24 cellular contexts compared by ENCODE assay signal in genomic region chr4:105462610-105463009, GRCh38.
"Had no signal": no experiment of that assay in that cellular context is flagged by ENCODE, and none has a peak within 500 bp of the region (broad histone marks: within the 10 kb centered on the region; RNA-seq: fewer than 3 reads in every experiment).

No MANE protein-coding gene starts in this region.

- H3K4me1 ChIP-seq: foreskin keratinocyte, testis had no signal

- H3K9me3 ChIP-seq: esophagus muscularis mucosa, heart left ventricle, spleen, testis, transverse colon had no signal

- ATAC-seq: foreskin keratinocyte; heart left ventricle; naive thymus-derived CD8-positive, alpha-beta T cell; right cardiac atrium; stimulated activated naive CD8-positive, alpha-beta T cell treated with anti-CD3 and anti-CD28 coated beads, Interleukin-15, Interleukin-2, amounts not matched to agents 100 U/mL and 50 U/mL, for 24 hours had no signal

- H3K27me3 ChIP-seq: brain microvascular endothelial cell, esophagus muscularis mucosa, foreskin keratinocyte, heart left ventricle, spleen, testis, transverse colon had no signal

- H3K27ac ChIP-seq: brain microvascular endothelial cell, coronary artery, esophagus muscularis mucosa, foreskin keratinocyte, heart left ventricle, testis, transverse colon, WERI-Rb-1 had no signal

- FAIRE-seq: astrocyte had no signal

- H3K36me3 ChIP-seq: brain microvascular endothelial cell, transverse colon had no signal

- H3K4me3 ChIP-seq: coronary artery, esophagus muscularis mucosa, heart left ventricle, spleen, testis, transverse colon had no signal

- DNase-seq: activated CD4-positive, alpha-beta memory T cell treated with anti-CD3 and anti-CD28 coated beads, Interleukin-2, amount 10 ng/mL, durations not matched to agents 7 days and 5 days; activated CD4-positive, alpha-beta T cell treated with anti-CD3 and anti-CD28 coated beads, Interleukin-2, amount 10 ng/mL, durations not matched to agents 7 days and 5 days; activated CD4-positive, CD25-positive, alpha-beta regulatory T cell treated with anti-CD3 and anti-CD28 coated beads, Interleukin-2, amount 50 U/mL, for 72 hours; activated CD8-positive, alpha-beta memory T cell treated with anti-CD3 and anti-CD28 coated beads, Interleukin-2, amount 50 U/mL, for 48 hours; activated gamma-delta T cell treated with Interleukin-2 at 50 U/mL for 16 hours; activated naive CD4-positive, alpha-beta T cell treated with anti-CD3 and anti-CD28 coated beads, Interleukin-2, amount 50 U/mL, for 16 hours; activated T-cell treated with anti-CD3 and anti-CD28 coated beads, Interleukin-2, amount 50 U/mL, for 24 hours; amniotic stem cell; brain microvascular endothelial cell; foreskin keratinocyte; heart left ventricle; hypothalamus; mesenchymal stem cell; naive thymus-derived CD8-positive, alpha-beta T cell; right cardiac atrium; spleen; stimulated activated naive CD8-positive, alpha-beta T cell treated with anti-CD3 and anti-CD28 coated beads, Interleukin-15, Interleukin-2, amounts not matched to agents 100 U/mL and 50 U/mL, for 24 hours; T-helper 9 cell; testis; transverse colon; WERI-Rb-1 had no signal
